1 cellular context compared by ENCODE assay signal in genomic region chr19:45786533-45786894, GRCh38.
TF ChIP-seq lines count a peak whose summit lies in the region.

No MANE protein-coding gene starts in this region.

TF ChIP-seq in GM12878, 131 proteins besides CTCF, POLR2A, EP300 and RAD21:
- no peak for TF ChIP-seq TAF1 (IDR thresholded peaks at IDR 0.05; ENCODE audit: borderline replicate concordance, low read depth, low read length)
